In the genomic region with DNA sequence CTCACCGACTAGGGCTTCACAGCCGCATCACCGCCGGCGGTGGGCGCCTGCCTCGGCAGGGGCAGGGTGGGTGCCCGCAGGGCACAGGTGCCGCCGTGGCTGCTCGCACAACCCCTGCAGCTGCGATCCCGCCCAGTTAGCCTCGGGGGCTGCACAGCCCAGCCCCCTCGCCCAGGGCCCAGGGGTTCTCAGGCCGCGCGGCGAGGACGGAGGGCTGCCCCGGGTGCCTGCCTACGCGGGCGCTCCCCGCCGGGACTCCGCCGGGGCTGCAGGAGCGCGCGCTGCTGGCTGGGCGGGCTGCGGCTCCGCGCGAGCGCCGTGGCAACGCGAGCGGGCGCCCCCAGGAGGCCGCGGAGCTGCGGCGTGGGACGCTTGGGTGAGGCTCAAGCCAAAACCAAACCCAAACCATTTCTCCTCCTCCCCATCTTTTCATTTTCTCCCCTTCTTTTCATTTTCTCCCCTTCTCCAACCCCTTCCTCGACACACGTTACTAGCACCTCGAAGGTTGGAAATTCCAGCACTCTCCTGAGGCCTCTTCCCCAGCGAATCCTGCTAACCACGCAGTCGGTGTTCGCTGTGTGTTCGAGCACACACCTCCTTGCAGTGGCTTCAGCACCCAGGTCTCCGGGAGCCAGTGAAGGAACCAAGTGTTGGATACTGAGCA, we compare ENCODE assay signal across 1 cellular context.
TF ChIP-seq lines count a peak whose summit lies in the region.

A gene with protein sequence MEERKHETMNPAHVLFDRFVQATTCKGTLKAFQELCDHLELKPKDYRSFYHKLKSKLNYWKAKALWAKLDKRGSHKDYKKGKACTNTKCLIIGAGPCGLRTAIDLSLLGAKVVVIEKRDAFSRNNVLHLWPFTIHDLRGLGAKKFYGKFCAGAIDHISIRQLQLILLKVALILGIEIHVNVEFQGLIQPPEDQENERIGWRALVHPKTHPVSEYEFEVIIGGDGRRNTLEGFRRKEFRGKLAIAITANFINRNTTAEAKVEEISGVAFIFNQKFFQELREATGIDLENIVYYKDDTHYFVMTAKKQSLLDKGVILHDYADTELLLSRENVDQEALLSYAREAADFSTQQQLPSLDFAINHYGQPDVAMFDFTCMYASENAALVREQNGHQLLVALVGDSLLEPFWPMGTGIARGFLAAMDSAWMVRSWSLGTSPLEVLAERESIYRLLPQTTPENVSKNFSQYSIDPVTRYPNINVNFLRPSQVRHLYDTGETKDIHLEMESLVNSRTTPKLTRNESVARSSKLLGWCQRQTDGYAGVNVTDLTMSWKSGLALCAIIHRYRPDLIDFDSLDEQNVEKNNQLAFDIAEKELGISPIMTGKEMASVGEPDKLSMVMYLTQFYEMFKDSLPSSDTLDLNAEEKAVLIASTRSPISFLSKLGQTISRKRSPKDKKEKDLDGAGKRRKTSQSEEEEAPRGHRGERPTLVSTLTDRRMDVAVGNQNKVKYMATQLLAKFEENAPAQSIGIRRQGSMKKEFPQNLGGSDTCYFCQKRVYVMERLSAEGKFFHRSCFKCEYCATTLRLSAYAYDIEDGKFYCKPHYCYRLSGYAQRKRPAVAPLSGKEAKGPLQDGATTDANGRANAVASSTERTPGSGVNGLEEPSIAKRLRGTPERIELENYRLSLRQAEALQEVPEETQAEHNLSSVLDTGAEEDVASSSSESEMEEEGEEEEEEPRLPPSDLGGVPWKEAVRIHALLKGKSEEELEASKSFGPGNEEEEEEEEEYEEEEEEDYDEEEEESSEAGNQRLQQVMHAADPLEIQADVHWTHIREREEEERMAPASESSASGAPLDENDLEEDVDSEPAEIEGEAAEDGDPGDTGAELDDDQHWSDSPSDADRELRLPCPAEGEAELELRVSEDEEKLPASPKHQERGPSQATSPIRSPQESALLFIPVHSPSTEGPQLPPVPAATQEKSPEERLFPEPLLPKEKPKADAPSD (N-terminal part only) (minus strand): TSS at position 286 of the 664 bp plus-strand sequence. CDS start 117,749 bp downstream, outside the sequence.

TF ChIP-seq in GM12878, 131 proteins besides CTCF, POLR2A, EP300 and RAD21 (continued from another document):
- TF ChIP-seq NFXL1 (IDR thresholded peaks at IDR 0.05; ENCODE audit: borderline replicate concordance) (peak; percentile 49; the same call in 1 of the 2 replicates), ZSCAN29 (IDR thresholded peaks at IDR 0.05) (peak; percentile 75), SP1 (IDR thresholded peaks at IDR 0.05; ENCODE audit: low read depth, low read length) (no peak), KDM1A (IDR thresholded peaks at IDR 0.05; ENCODE audit: borderline replicate concordance) (no peak), BHLHE40 (IDR thresholded peaks at IDR 0.05; ENCODE audit: borderline replicate concordance in 1 of 2, low read depth in 2 of 2, low read length in 1 of 2) (peak in 1 of 2 experiments; percentile 49; a peak in 2 of 4 replicates), PAX8 (IDR thresholded peaks at IDR 0.05) (no peak), JUND (IDR thresholded peaks at IDR 0.05; ENCODE audit: low read depth, low read length) (no peak), LARP7 (IDR thresholded peaks at IDR 0.05) (peak; percentile 76), IKZF2 (IDR thresholded peaks at IDR 0.05) (no peak), EED (IDR thresholded peaks at IDR 0.05; ENCODE audit: low read depth) (no peak), CREB1 (IDR thresholded peaks at IDR 0.05; ENCODE audit: low read depth) (no peak), ZBED1 (IDR thresholded peaks at IDR 0.05; ENCODE audit: borderline replicate concordance) (no peak), SIN3A (IDR thresholded peaks at IDR 0.05; ENCODE audit: low read depth, low read length) (no peak), CHD2 (IDR thresholded peaks at IDR 0.05; ENCODE audit: borderline replicate concordance, low read depth, low read length) (no peak), IKZF1 (conservative IDR thresholded peaks at IDR 0.05) (peak; percentile 53; the same call in 1 of the 2 replicates), HDGF (IDR thresholded peaks at IDR 0.05) (no peak), HDAC6 (IDR thresholded peaks at IDR 0.05; ENCODE audit: unreplicated experiment) (peak; percentile 83), FOS (IDR thresholded peaks at IDR 0.05; ENCODE audit: borderline replicate concordance, extremely low read depth, insufficient read length) (no peak), BACH1 (IDR thresholded peaks at IDR 0.05; ENCODE audit: borderline replicate concordance) (peak; percentile 65; the same call in 1 of the 2 replicates), FOXK2 (IDR thresholded peaks at IDR 0.05) (no peak)
- TF ChIP-seq, protein P1, sequence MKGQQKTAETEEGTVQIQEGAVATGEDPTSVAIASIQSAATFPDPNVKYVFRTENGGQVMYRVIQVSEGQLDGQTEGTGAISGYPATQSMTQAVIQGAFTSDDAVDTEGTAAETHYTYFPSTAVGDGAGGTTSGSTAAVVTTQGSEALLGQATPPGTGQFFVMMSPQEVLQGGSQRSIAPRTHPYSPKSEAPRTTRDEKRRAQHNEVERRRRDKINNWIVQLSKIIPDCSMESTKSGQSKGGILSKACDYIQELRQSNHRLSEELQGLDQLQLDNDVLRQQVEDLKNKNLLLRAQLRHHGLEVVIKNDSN (IDR thresholded peaks at IDR 0.05; ENCODE audit: borderline replicate concordance, extremely low read length, insufficient read depth, low read depth, low read length) = no peak
- TF ChIP-seq, protein P2, sequence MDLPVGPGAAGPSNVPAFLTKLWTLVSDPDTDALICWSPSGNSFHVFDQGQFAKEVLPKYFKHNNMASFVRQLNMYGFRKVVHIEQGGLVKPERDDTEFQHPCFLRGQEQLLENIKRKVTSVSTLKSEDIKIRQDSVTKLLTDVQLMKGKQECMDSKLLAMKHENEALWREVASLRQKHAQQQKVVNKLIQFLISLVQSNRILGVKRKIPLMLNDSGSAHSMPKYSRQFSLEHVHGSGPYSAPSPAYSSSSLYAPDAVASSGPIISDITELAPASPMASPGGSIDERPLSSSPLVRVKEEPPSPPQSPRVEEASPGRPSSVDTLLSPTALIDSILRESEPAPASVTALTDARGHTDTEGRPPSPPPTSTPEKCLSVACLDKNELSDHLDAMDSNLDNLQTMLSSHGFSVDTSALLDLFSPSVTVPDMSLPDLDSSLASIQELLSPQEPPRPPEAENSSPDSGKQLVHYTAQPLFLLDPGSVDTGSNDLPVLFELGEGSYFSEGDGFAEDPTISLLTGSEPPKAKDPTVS (IDR thresholded peaks at IDR 0.05; ENCODE audit: low read depth, low read length) = no peak
- TF ChIP-seq, protein P3, sequence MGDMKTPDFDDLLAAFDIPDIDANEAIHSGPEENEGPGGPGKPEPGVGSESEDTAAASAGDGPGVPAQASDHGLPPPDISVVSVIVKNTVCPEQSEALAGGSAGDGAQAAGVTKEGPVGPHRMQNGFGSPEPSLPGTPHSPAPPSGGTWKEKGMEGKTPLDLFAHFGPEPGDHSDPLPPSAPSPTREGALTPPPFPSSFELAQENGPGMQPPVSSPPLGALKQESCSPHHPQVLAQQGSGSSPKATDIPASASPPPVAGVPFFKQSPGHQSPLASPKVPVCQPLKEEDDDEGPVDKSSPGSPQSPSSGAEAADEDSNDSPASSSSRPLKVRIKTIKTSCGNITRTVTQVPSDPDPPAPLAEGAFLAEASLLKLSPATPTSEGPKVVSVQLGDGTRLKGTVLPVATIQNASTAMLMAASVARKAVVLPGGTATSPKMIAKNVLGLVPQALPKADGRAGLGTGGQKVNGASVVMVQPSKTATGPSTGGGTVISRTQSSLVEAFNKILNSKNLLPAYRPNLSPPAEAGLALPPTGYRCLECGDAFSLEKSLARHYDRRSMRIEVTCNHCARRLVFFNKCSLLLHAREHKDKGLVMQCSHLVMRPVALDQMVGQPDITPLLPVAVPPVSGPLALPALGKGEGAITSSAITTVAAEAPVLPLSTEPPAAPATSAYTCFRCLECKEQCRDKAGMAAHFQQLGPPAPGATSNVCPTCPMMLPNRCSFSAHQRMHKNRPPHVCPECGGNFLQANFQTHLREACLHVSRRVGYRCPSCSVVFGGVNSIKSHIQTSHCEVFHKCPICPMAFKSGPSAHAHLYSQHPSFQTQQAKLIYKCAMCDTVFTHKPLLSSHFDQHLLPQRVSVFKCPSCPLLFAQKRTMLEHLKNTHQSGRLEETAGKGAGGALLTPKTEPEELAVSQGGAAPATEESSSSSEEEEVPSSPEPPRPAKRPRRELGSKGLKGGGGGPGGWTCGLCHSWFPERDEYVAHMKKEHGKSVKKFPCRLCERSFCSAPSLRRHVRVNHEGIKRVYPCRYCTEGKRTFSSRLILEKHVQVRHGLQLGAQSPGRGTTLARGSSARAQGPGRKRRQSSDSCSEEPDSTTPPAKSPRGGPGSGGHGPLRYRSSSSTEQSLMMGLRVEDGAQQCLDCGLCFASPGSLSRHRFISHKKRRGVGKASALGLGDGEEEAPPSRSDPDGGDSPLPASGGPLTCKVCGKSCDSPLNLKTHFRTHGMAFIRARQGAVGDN (IDR thresholded peaks at IDR 0.05) = peak; percentile 35; the same call in 1 of the 2 replicates
TF ChIP-seq in GM12878: peak in this region for 22.
